ENCODE assay signal across 1 cellular context in the genomic region with DNA sequence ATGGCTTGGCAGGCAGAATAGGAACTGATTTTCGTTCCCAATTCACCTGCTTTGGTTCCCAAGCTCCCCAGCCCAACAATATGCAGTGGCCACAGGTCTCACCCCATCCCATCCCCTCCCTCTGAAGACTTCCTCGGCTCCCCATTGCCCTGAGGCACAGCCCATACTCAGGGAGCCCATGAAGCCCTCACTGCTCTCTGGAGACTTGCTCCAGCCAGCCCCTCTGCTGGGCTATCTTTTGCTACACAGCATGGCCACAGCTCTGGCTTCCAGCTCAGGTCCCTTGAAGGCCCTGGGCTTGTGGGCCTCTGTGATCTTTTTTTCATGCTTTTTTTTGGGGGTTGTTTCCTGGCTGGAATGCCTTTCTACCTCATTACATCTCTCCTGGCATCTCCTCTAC.
TF ChIP-seq lines count a peak whose summit lies in the region.

No MANE protein-coding gene starts in this region.

TF ChIP-seq in HepG2, 621 proteins besides CTCF, POLR2A, EP300 and RAD21:
- TF ChIP-seq SP5 (CRISPR knock-in tag; IDR thresholded peaks at IDR 0.05; ENCODE audit: borderline replicate concordance, low read depth) = no peak
- TF ChIP-seq NFKBIZ (CRISPR knock-in tag; IDR thresholded peaks at IDR 0.05) = no peak
- TF ChIP-seq SMARCC2 (IDR thresholded peaks at IDR 0.05) = no peak
- no peak for TF ChIP-seq ELF4 (CRISPR knock-in tag; IDR thresholded peaks at IDR 0.05; ENCODE audit: borderline replicate concordance)
- TF ChIP-seq MAZ (IDR thresholded peaks at IDR 0.05; ENCODE audit: borderline replicate concordance, low read depth, low read length) = no peak
- no peak for TF ChIP-seq MAZ (CRISPR knock-in tag; IDR thresholded peaks at IDR 0.05; ENCODE audit: low read depth)
